Comparison of ENCODE assay signal across 32 cellular contexts in genomic region chr7:22125436-22125835, GRCh38.
"Had no signal": no experiment of that assay in that cellular context is flagged by ENCODE, and none has a peak within 500 bp of the region (broad histone marks: within the 10 kb centered on the region; RNA-seq: fewer than 3 reads in every experiment).

No MANE protein-coding gene starts in this region.

- H3K4me3 ChIP-seq: Peyer's patch had no signal

- FAIRE-seq: bronchial epithelial cell had no signal

- H3K4me1 ChIP-seq: Peyer's patch had no signal

- DNase-seq: activated B cell treated with CpG ODN at 0.5 μM for 24 hours; activated CD4-positive, alpha-beta memory T cell treated with anti-CD3 and anti-CD28 coated beads, Interleukin-2, amount 10 ng/mL, durations not matched to agents 7 days and 5 days; activated CD4-positive, alpha-beta T cell treated with anti-CD3 and anti-CD28 coated beads for 1 hour; activated CD4-positive, alpha-beta T cell treated with anti-CD3 and anti-CD28 coated beads for 48 hours; activated CD8-positive, alpha-beta memory T cell treated with anti-CD3 and anti-CD28 coated beads, Interleukin-2, amount 50 U/mL, for 48 hours; activated effector memory CD4-positive, alpha-beta T cell treated with Interleukin-2 at 50 U/mL for 16 hours; activated naive CD4-positive, alpha-beta T cell treated with anti-CD3 and anti-CD28 coated beads, Interleukin-2, amount 10 ng/mL, durations not matched to agents 7 days and 5 days; activated naive CD8-positive, alpha-beta T cell treated with anti-CD3 and anti-CD28 coated beads, Interleukin-2, amount 50 U/mL, for 24 hours; activated T-cell treated with anti-CD3 and anti-CD28 coated beads, Interleukin-2, amount 50 U/mL, for 48 hours; anterior cingulate cortex; caudate nucleus; cerebellar nuclear complex; Karpas-422; NCI-H1105; NCI-H1417 treated with DMSO at 0.1 percent for 48 hours; NCI-H1930; NCI-H2081 treated with DMSO at 0.1 percent for 48 hours; NCI-H2171 treated with DMSO at 0.1 percent for 48 hours; NCI-H2227 treated with DMSO at 0.1 percent for 48 hours; NCI-H446; NCI-H524 treated with DMSO at 0.1 percent for 48 hours; NK-92 treated with Interleukin-12 subunit alpha and Interleukin-12 subunit beta, amount 100 ng/mL, for 24 hours; PC-3; Peyer's patch; RPMI8226; SW 1271; T-helper 1 cell; T-helper 2 cell; T-helper 9 cell had no signal

- H3K27me3 ChIP-seq: Peyer's patch had no signal

- H3K27ac ChIP-seq: Peyer's patch, VCaP had no signal

- ATAC-seq: activated CD8-positive, alpha-beta memory T cell treated with anti-CD3 and anti-CD28 coated beads, Interleukin-2, amount 10 ng/mL, durations not matched to agents 7 days and 5 days; activated naive CD8-positive, alpha-beta T cell treated with anti-CD3 and anti-CD28 coated beads, Interleukin-2, amount 50 U/mL, for 24 hours; PC-3 had no signal

- H3K9me3 ChIP-seq: Peyer's patch had no signal
